1 cellular context compared by ENCODE assay signal in the genomic region with DNA sequence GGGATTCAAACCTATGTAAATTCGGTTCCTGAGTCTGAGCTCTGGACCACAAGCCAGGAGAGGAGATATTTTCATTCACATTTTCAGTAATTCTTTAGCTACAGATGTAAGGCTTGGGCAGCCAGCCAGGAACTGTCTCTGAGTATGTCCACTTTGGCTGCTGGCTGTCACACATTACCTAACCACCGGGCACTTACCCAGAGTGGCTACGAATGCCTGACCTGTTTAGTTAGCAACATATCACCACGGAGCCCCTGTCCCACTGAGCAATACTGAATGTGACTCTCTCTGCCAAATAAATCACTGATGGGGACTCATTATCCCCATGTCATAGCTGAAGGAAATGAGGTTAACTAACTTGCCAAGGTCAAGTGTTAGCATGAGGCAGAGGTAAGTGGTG.
TF ChIP-seq lines count a peak whose summit lies in the region.

No MANE protein-coding gene starts in this region.

TF ChIP-seq in HepG2, 621 proteins besides CTCF, POLR2A, EP300 and RAD21 (continued from another document):
- TF ChIP-seq, protein P1, sequence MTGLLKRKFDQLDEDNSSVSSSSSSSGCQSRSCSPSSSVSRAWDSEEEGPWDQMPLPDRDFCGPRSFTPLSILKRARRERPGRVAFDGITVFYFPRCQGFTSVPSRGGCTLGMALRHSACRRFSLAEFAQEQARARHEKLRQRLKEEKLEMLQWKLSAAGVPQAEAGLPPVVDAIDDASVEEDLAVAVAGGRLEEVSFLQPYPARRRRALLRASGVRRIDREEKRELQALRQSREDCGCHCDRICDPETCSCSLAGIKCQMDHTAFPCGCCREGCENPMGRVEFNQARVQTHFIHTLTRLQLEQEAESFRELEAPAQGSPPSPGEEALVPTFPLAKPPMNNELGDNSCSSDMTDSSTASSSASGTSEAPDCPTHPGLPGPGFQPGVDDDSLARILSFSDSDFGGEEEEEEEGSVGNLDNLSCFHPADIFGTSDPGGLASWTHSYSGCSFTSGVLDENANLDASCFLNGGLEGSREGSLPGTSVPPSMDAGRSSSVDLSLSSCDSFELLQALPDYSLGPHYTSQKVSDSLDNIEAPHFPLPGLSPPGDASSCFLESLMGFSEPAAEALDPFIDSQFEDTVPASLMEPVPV (CRISPR knock-in tag; IDR thresholded peaks at IDR 0.05) = no peak
- TF ChIP-seq SNAPC2 (CRISPR knock-in tag; IDR thresholded peaks at IDR 0.05) = no peak
